Comparison of ENCODE assay signal across 17 cellular contexts in the genomic region with DNA sequence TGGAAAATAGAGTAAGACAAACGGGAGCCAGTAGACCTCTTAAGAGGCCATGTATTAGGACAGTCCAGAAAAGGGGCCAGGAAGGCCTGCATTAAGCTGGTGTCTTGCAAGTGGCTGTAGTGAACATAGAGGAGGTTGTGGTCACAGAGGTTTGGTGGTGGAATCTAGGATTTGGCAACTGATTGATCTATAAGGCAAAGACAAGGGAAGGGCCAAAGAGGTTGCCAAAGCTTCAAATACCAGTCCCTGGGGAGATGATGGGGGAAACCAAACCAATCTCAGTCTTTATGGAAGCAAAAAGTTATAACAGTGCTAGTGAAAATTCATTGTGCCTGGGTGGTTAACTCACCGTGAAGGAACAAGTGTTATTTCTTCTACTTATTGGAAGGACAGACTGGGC. TPM values are rescaled to one million over a fixed set of nuclear protein-coding genes. Genes with fewer than 3 reads are reported as not detected.
DNase-seq lines count a peak whose midpoint lies in the region; ATAC-seq and TF ChIP-seq lines count a peak whose summit lies in the region.
"Had no signal": no experiment of that assay in that cellular context is flagged by ENCODE, and none has a peak within 500 bp of the region (broad histone marks: within the 10 kb centered on the region; RNA-seq: fewer than 3 reads in every experiment).

No MANE protein-coding gene starts in this region.

- peak overlapping the region; percentile 5 for H3K27ac Mint-ChIP-seq in MCF 10A (ENCODE audit: low read depth, unreplicated experiment)
- H3K27ac Mint-ChIP-seq in nephron progenitor cell, result peak overlapping the region; percentile 14
- H3K27ac Mint-ChIP-seq: B cell; CD4-positive, CD25-positive, alpha-beta regulatory T cell; IgD-negative memory B cell had no signal

- no peak for TF ChIP-seq POLR2A in breast epithelium (IDR thresholded peaks at IDR 0.05)

- POLR2A ChIA-PET in MCF 10A (lab: Yijun Ruan, JAX), result interaction anchor here (2.0 kb wide), 1 partner anchor 11 kb away, joined by 6 read pairs; no protein-coding TSS in a partner anchor

- H3K27ac ChIP-seq in breast epithelium, result no peak overlapping the region
- peak overlapping the region; percentile 7; the same call in 1 of the 2 replicates for H3K27ac ChIP-seq in SJCRH30

- intact Hi-C loops in MCF 10A (cut with micrococcal nuclease), result no loop called here
- intact Hi-C loops in breast epithelium (cut with DNase I; ENCODE audit: low total_unique reads), result no loop called here

- H3K27me3 ChIP-seq in breast epithelium (no peaks in the 10 kb centered on the region), SJCRH30 (no peaks in the 10 kb centered on the region)

- no peaks in the 10 kb centered on the region for H3K27me3 Mint-ChIP-seq in MCF 10A (ENCODE audit: insufficient read depth, unreplicated experiment)
- H3K27me3 Mint-ChIP-seq in nephron progenitor cell (ENCODE audit: low read depth, poor library complexity), result peaks cover 4% of the 10 kb centered on the region
- H3K27me3 Mint-ChIP-seq: B cell had no signal

- H3K36me3 Mint-ChIP-seq in MCF 10A (ENCODE audit: insufficient read depth, unreplicated experiment) (no peaks in the 10 kb centered on the region), nephron progenitor cell (ENCODE audit: low read depth) (no peaks in the 10 kb centered on the region)
- H3K36me3 Mint-ChIP-seq: CD4-positive, CD25-positive, alpha-beta regulatory T cell had no signal

- no peaks in the 10 kb centered on the region for H3K4me1 Mint-ChIP-seq in MCF 10A (ENCODE audit: insufficient read depth, unreplicated experiment)
- no peaks in the 10 kb centered on the region for H3K4me1 Mint-ChIP-seq in nephron progenitor cell
- H3K4me1 Mint-ChIP-seq: B cell had no signal

- no peak for ATAC-seq in HG03097 (IDR thresholded peaks at IDR 0.05; ENCODE audit: low FRiP score, unreplicated experiment)

- TF ChIP-seq CTCF in MCF 10A (IDR thresholded peaks at IDR 0.05; ENCODE audit: unreplicated experiment) (no peak), breast epithelium (IDR thresholded peaks at IDR 0.05) (no peak), nephron progenitor cell (IDR thresholded peaks at IDR 0.05) (no peak)

- H3K9me3 Mint-ChIP-seq in MCF 10A (ENCODE audit: unreplicated experiment) (peaks cover 21% of the 10 kb centered on the region), nephron progenitor cell (peaks cover 16% of the 10 kb centered on the region)

- H3K9me3 ChIP-seq in breast epithelium, result no peaks in the 10 kb centered on the region
- no peaks in the 10 kb centered on the region; the same call in 1 of the 2 replicates for H3K9me3 ChIP-seq in SJCRH30 (replicated peaks)

- CTCF ChIA-PET in MCF 10A (lab: Yijun Ruan, JAX), result interaction anchor here (0.7 kb wide), 2 partner anchors 150 to 151 kb away, joined by 3 read pairs; no protein-coding TSS in a partner anchor

- no peaks in the 10 kb centered on the region for H3K4me1 ChIP-seq in breast epithelium
- peaks cover 10% of the 10 kb centered on the region for H3K4me1 ChIP-seq in SJCRH30

- no peaks in the 10 kb centered on the region for H3K36me3 ChIP-seq in breast epithelium
- no peaks in the 10 kb centered on the region for H3K36me3 ChIP-seq in SJCRH30

- H3K4me3 Mint-ChIP-seq in MCF 10A (ENCODE audit: unreplicated experiment) (no peak overlapping the region), nephron progenitor cell (no peak overlapping the region)
- H3K4me3 Mint-ChIP-seq: B cell; CD4-positive, CD25-positive, alpha-beta regulatory T cell; CD8-positive, alpha-beta memory T cell; IgD-negative memory B cell had no signal

- DNase-seq in MCF 10A (ENCODE audit: unreplicated experiment) (no peak), breast epithelium (ENCODE audit: low spot score in 2 of 2) (no peak), SJCRH30 (peak; percentile 38 to 70), nephron progenitor cell (no peak), A172 (ENCODE audit: low spot score) (no peak), HK-2 (ENCODE audit: unreplicated experiment) (no peak), HUDEP-2 (lab: John Stamatoyannopoulos, UW; ENCODE audit: unreplicated experiment in 76 of 76) (no peak)
- DNase-seq: 8988T; C1 segment of cervical spinal cord; CD4-positive, CD25-positive, alpha-beta regulatory T cell; CD8-positive, alpha-beta memory T cell; COR-L47; HCEC 1CT; KBM-7 had no signal

- H3K4me3 ChIP-seq in breast epithelium, result no peak overlapping the region
- no peak overlapping the region for H3K4me3 ChIP-seq in SJCRH30

- BruUV-seq in MCF 10A (replicated peaks; lab: Mats Ljungman, UMichigan), result no TSS peak

RNA-seq across cellular contexts. Expression of a gene that starts 28.7 kb away (rescaled TPM):
- total RNA-seq in MCF 10A (2022), result 389 and 391 TPM in 2 replicates
- total RNA-seq in breast epithelium, result 100 to 1,000 TPM; 188 to 419 (median 201) TPM
- total RNA-seq in SJCRH30 (2014; rRNA removed; shearing (Covaris generic)), result 153 and 164 TPM in 2 replicates
- total RNA-seq in A172 (2014; rRNA removed; shearing (Covaris generic)), result 256 and 361 TPM in 2 replicates

Comparison
In these comparisons a context has a peak if more than half of its experiments do, and no peak if none do; other contexts are left out.
1. DNase-seq: peak in SJCRH30 (2 of 2); none in MCF 10A (single experiment), breast epithelium (0 of 2), nephron progenitor cell (single experiment), A172 (single experiment), HK-2 (single experiment) and HUDEP-2 (0 of 76).